In genomic region chr5:5765066-5765465, GRCh38 we compare ENCODE assay signal across 8 cellular contexts.
"Had no signal": no experiment of that assay in that cellular context is flagged by ENCODE, and none has a peak within 500 bp of the region (broad histone marks: within the 10 kb centered on the region; RNA-seq: fewer than 3 reads in every experiment).

No MANE protein-coding gene starts in this region.

- H3K9me3 ChIP-seq: HAP-1 had no signal

- H3K9me3 Mint-ChIP-seq: GM23338 had no signal

- H3K4me3 Mint-ChIP-seq: GM23338 had no signal

- H3K36me3 ChIP-seq: HAP-1 had no signal

- DNase-seq: H7, IMR-90, KG1 had no signal

- FAIRE-seq: HTR-8/SVneo, K562 had no signal

- H3K4me3 ChIP-seq: GM23338, HAP-1, K562 had no signal

- H3K4me2 ChIP-seq: GM23338 had no signal

- H3K27ac Mint-ChIP-seq: GM23338 had no signal

- H3K4me1 ChIP-seq: HAP-1 had no signal

- ATAC-seq: GM23338, HCT116, K562 had no signal

- H2AFZ ChIP-seq: GM23338 had no signal
